In genomic region chr19:7098096-7098495, GRCh38 we compare ENCODE assay signal across 10 cellular contexts. TPM values are rescaled to one million over a fixed set of nuclear protein-coding genes. Genes with fewer than 3 reads are reported as not detected.
DNase-seq lines count a peak whose midpoint lies in the region; ATAC-seq, FAIRE-seq and TF ChIP-seq lines count a peak whose summit lies in the region.
"Had no signal": no experiment of that assay in that cellular context is flagged by ENCODE, and none has a peak within 500 bp of the region (broad histone marks: within the 10 kb centered on the region; RNA-seq: fewer than 3 reads in every experiment).

No MANE protein-coding gene starts in this region.

- SMC1A ChIA-PET in GM12878 (lab: Charles Lee; ENCODE audit: uncharacterized antibody, unreplicated experiment) = interaction anchor here (0.6 to 1.4 kb wide), 7 partner anchors 27 to 470 kb away, joined by 3 to 7 read pairs (median 3); no protein-coding TSS in a partner anchor

- DNase-seq in BJ (ENCODE audit: low read depth) (no peak), GM12878 (ENCODE audit: low read depth, low spot score) (no peak), naive B cell (no peak), left lung (no peak), A673 (ENCODE audit: low spot score) (no peak)
- DNase-seq in Jurkat, Clone E6-1 (ENCODE audit: low read depth, low spot score) = no peak
- no peak for DNase-seq in activated CD8-positive, alpha-beta memory T cell treated with anti-CD3 and anti-CD28 coated beads, Interleukin-2, amount 50 U/mL, for 4 hours
- DNase-seq: GF-D8 had no signal

- ATAC-seq in GM12878 (no peak), naive B cell (ENCODE audit: low read depth in 2 of 2) (no peak), left lung (no peak), HG03432 (IDR thresholded peaks at IDR 0.05; ENCODE audit: unreplicated experiment) (no peak)

- H3K36me3 Mint-ChIP-seq in naive B cell = peaks cover 8 to 10% of the 10 kb centered on the region in 2 donors

- no TSS peak for BruUV-seq in GM12878 (replicated peaks; lab: Mats Ljungman, UMichigan)
- no TSS peak for BruUV-seq in A673 (replicated peaks; lab: Mats Ljungman, UMichigan)

- H3K4me2 ChIP-seq in GM12878 (ENCODE audit: control insufficient read depth, insufficient read depth) = peak overlapping the region; percentile 81; the same call in 1 of the 2 replicates

- peak overlapping the region; percentile 91 to 99 (median 97) for H3K4me3 Mint-ChIP-seq in naive B cell

- no peaks in the 10 kb centered on the region for H3K79me2 ChIP-seq in GM12878 (ENCODE audit: control insufficient read depth, insufficient read depth, low read length)

- TF ChIP-seq CTCF in BJ (IDR thresholded peaks at IDR 0.05; ENCODE audit: insufficient read depth, low read depth, low read length) (no peak), GM12878 (IDR thresholded peaks at IDR 0.05 in 2 of 3, conservative IDR thresholded peaks at IDR 0.05 in 1 of 3; ENCODE audit: control insufficient read depth in 2 of 3, extremely low read depth in 1 of 3, insufficient read depth in 1 of 3, low read depth in 3 of 3, low read length in 3 of 3) (no peak), left lung (IDR thresholded peaks at IDR 0.05) (no peak), A673 (conservative IDR thresholded peaks at IDR 0.05; ENCODE audit: low read depth, low read length) (no peak)

- peaks cover 13 to 28% (median 20%) of the 10 kb centered on the region in 3 donors for H3K4me1 Mint-ChIP-seq in naive B cell

- H3K4me3 ChIP-seq in BJ (ENCODE audit: low read depth, low read length) (peak overlapping the region; percentile 91; the same call in 1 of the 2 replicates), GM12878 (peak overlapping the region; percentile 76), left lung (peak overlapping the region in 1 of 2 donors; percentile 61), A673 (ENCODE audit: low read depth, low read length, poor library complexity, severe bottlenecking) (no peak overlapping the region)
- H3K4me3 ChIP-seq in Jurkat, Clone E6-1 (ENCODE audit: low read length) = peak overlapping the region; percentile 76; the same call in 1 of the 2 replicates

- no peaks in the 10 kb centered on the region for H3K27me3 Mint-ChIP-seq in naive B cell

- no peak for TF ChIP-seq EP300 in GM12878 (IDR thresholded peaks at IDR 0.05; ENCODE audit: borderline replicate concordance in 1 of 2, control insufficient read depth in 1 of 2, low read depth in 2 of 2, low read length in 2 of 2)

- RAD21 ChIA-PET in GM12878 (lab: Charles Lee; ENCODE audit: unreplicated experiment) = interaction anchor here (2.3 kb wide), 1 partner anchor 242 kb away, joined by 21 read pairs; no protein-coding TSS in a partner anchor

- intact Hi-C loops in GM12878 (cut with micrococcal nuclease; ENCODE audit: unreplicated experiment) = loop anchor here (2.0 kb wide), 1 partner anchor 151 kb away; no protein-coding TSS in a partner anchor
- intact Hi-C loops in left lung (cut with DNase I) = no loop called here
- intact Hi-C loops in A673 (cut with micrococcal nuclease; ENCODE audit: unreplicated experiment) = no loop called here

- POLR2A ChIA-PET in BJ (lab: Charles Lee) (no interaction called here), GM12878 (lab: Charles Lee) (interaction anchor here (1.0 to 2.0 kb wide), 2 partner anchors 29 to 153 kb away, joined by 4 to 14 read pairs; partner anchors contain the start of gene ZNF557), A673 (lab: Charles Lee; ENCODE audit: low non-redundant PET) (no interaction called here)

- FAIRE-seq in GM12878 (lab: Jason Lieb, UNC) = no peak

- no peak overlapping the region; the same call in 1 of the 2 replicates for H3K9ac ChIP-seq in GM12878 (ENCODE audit: control insufficient read depth, insufficient read depth, low read length)

- peaks cover 4% of the 10 kb centered on the region; the same call in 2 of the 3 replicates for H3K9me3 ChIP-seq in GM12878 (replicated peaks; ENCODE audit: control insufficient read depth, insufficient read depth, low read length)
- peaks cover 0 to 47% of the 10 kb centered on the region in 2 donors for H3K9me3 ChIP-seq in left lung
- no peaks in the 10 kb centered on the region for H3K9me3 ChIP-seq in A673 (ENCODE audit: low read depth, low read length, poor library complexity, severe bottlenecking)

- H3K27ac ChIP-seq in GM12878 (ENCODE audit: control insufficient read depth, insufficient read depth) (no peak overlapping the region), left lung (peak overlapping the region in 1 of 2 donors; percentile 94), A673 (ENCODE audit: low read depth, low read length, poor library complexity, severe bottlenecking) (no peak overlapping the region)

- peaks cover 9 to 38% (median 30%) of the 10 kb centered on the region in 7 donors for H3K9me3 Mint-ChIP-seq in naive B cell

- peak overlapping the region in 5 of 6 donors; percentile 34 to 95 (median 92) for H3K27ac Mint-ChIP-seq in naive B cell

- WGBS in GM12878 (ENCODE audit: insufficient coverage, insufficient replicate concordance, low lambda C conversion rate, missing lambda C conversion rate) = 97% methylated on average over 3 of the region's 3 CpGs

- TF ChIP-seq POLR2A in GM12878 (IDR thresholded peaks at IDR 0.05; ENCODE audit: low read depth, low read length) = no peak

- H3K27me3 ChIP-seq in BJ (ENCODE audit: control insufficient read depth, insufficient read depth, low read length) = no peaks in the 10 kb centered on the region
- no peaks in the 10 kb centered on the region for H3K27me3 ChIP-seq in GM12878 (replicated peaks in 1 of 2; ENCODE audit: control insufficient read depth in 2 of 2, insufficient read depth in 2 of 2, low read length in 1 of 2)
- no peaks in the 10 kb centered on the region for H3K27me3 ChIP-seq in left lung
- no peaks in the 10 kb centered on the region for H3K27me3 ChIP-seq in A673 (replicated peaks; ENCODE audit: insufficient read depth, low read depth, low read length, poor library complexity)

- H3K36me3 ChIP-seq in BJ (ENCODE audit: control insufficient read depth, insufficient read depth, low read length) = no peaks in the 10 kb centered on the region
- no peaks in the 10 kb centered on the region for H3K36me3 ChIP-seq in GM12878 (ENCODE audit: control insufficient read depth in 2 of 2, insufficient read depth in 2 of 2, low read length in 1 of 2)
- H3K36me3 ChIP-seq in left lung = no peaks in the 10 kb centered on the region
- H3K36me3 ChIP-seq in A673 (ENCODE audit: insufficient read depth, low read length, poor library complexity, severe bottlenecking) = no peaks in the 10 kb centered on the region

- no peak for TF ChIP-seq RAD21 in GM12878 (IDR thresholded peaks at IDR 0.05; ENCODE audit: insufficient read depth, low read depth, low read length)

- no peaks in the 10 kb centered on the region for H4K20me1 ChIP-seq in GM12878 (ENCODE audit: control insufficient read depth, insufficient read depth)

- peak overlapping the region; percentile 85 for H2AFZ ChIP-seq in GM12878 (ENCODE audit: control insufficient read depth, low read depth, low read length)

- CTCF ChIA-PET in BJ (lab: Yijun Ruan, JAX) = interaction anchor here (0.7 kb wide), 1 partner anchor 232 kb away, joined by 3 read pairs; no protein-coding TSS in a partner anchor
- CTCF ChIA-PET in GM12878 (lab: Yijun Ruan, JAX) = no interaction called here
- CTCF ChIA-PET in A673 (lab: Charles Lee) = no interaction called here

- in situ Hi-C loops in GM12878 (cut with MboI) = no loop called here

- H3K4me1 ChIP-seq in GM12878 (ENCODE audit: control insufficient read depth, insufficient read depth, low read length) = peaks cover 4% of the 10 kb centered on the region; the same call in 1 of the 2 replicates
- peaks cover 0 to 11% of the 10 kb centered on the region in 2 donors for H3K4me1 ChIP-seq in left lung
- peaks cover 3% of the 10 kb centered on the region for H3K4me1 ChIP-seq in A673 (ENCODE audit: insufficient read depth, low read length, poor library complexity, severe bottlenecking)

RNA-seq across cellular contexts. Expression of gene ZNF557, which starts 28.6 kb away (rescaled TPM):
- polyA plus RNA-seq in BJ (2011; rRNA removed) (3.1 and 3.8 TPM in 2 replicates), GM12878 (2011; rRNA removed) (10.4 and 11.8 TPM in 2 replicates), GM12878 (2014; fragmentation: Illumina TruSeq; extraction: Trizol) (4.8 and 5.0 TPM in 2 replicates), GM12878 (2014; fragmentation: Nextera tagmentation; extraction: Ambion mirVana) (1 to 10 TPM; 5.0 to 5.5 TPM), GM12878 (2014; rRNA removed) (3.8 and 3.9 TPM in 2 replicates), GM12878 (2016; fragmentation: Nextera tagmentation; extraction: Ambion mirVana) (1 to 10 TPM; 8.1 to 10.0 TPM), naive B cell (ENCODE audit: low read depth in 6 of 6) (10 to 100 TPM in 1 of 6 donors, 1 to 10 TPM in 4, under 1 TPM in 1; 0.68 to 15.5 (median 5.0) TPM)
- 16.3 and 20.3 TPM in 2 replicates for polyA minus RNA-seq in BJ (2011; rRNA and poly(A)+ RNA removed)
- polyA plus RNA-seq in Jurkat, Clone E6-1 (2012; ENCODE audit: insufficient read depth, insufficient read length) = 4.9 TPM
- 34.6 and 36.2 TPM in 2 replicates for total RNA-seq in GM12878 (2013; cell fraction: nucleolus; rRNA removed)
- total RNA-seq in GM12878 (2014; rRNA removed) (11.0 and 12.4 TPM in 2 replicates), GM12878 (2014; rRNA removed; fragmentation: Illumina TruSeq; extraction: Trizol) (10.9 and 11.4 TPM in 2 replicates), GM12878 (2021) (10.7 and 12.1 TPM in 2 replicates), left lung (10 to 100 TPM in 1 of 2 donors, 1 to 10 TPM in 1; 7.8 to 10.5 TPM), A673 (2021) (12.5 and 14.1 TPM in 2 replicates)
- polyA plus RNA-seq in GM12878 (2011; ENCODE audit: low read depth) = 2.2 TPM
- polyA plus RNA-seq in GM12878 (2011; cell fraction: cytosol; rRNA removed) = 7.2 and 7.4 TPM in 2 replicates
- 9.0 and 10.2 TPM in 2 replicates for polyA plus RNA-seq in GM12878 (2011; cell fraction: nucleus; rRNA removed)
- polyA plus RNA-seq in GM12878 (2012) = 3.2 and 3.9 TPM in 2 replicates
- 24.1 and 29.0 TPM in 2 replicates for polyA minus RNA-seq in GM12878 (2011; rRNA and poly(A)+ RNA removed)
- polyA minus RNA-seq in GM12878 (2011; cell fraction: cytosol; rRNA and poly(A)+ RNA removed) = 8.4 and 9.5 TPM in 2 replicates
- polyA minus RNA-seq in GM12878 (2011; cell fraction: nucleus; rRNA and poly(A)+ RNA removed) = 10.5 and 17.7 TPM in 2 replicates

RNA-seq across cellular contexts. Expression of gene MBD3L3, which starts 39.6 kb away (rescaled TPM):
- polyA plus RNA-seq in BJ (2011; rRNA removed) (not detected in 2 replicates), GM12878 (2011; rRNA removed) (not detected in 2 replicates), GM12878 (2014; fragmentation: Illumina TruSeq; extraction: Trizol) (not detected in 2 replicates), GM12878 (2014; fragmentation: Nextera tagmentation; extraction: Ambion mirVana) (not detected), GM12878 (2014; rRNA removed) (not detected in 2 replicates), GM12878 (2016; fragmentation: Nextera tagmentation; extraction: Ambion mirVana) (not detected), naive B cell (ENCODE audit: low read depth in 6 of 6) (not detected)
- not detected in 2 replicates for polyA minus RNA-seq in BJ (2011; rRNA and poly(A)+ RNA removed)
- not detected for polyA plus RNA-seq in Jurkat, Clone E6-1 (2012; ENCODE audit: insufficient read depth, insufficient read length)
- total RNA-seq in GM12878 (2013; cell fraction: nucleolus; rRNA removed) = not detected in 2 replicates
- total RNA-seq in GM12878 (2014; rRNA removed) (not detected in 2 replicates), GM12878 (2014; rRNA removed; fragmentation: Illumina TruSeq; extraction: Trizol) (not detected in 2 replicates), GM12878 (2021) (not detected in 2 replicates), left lung (not detected), A673 (2021) (6.1 and 9.0 TPM in 2 replicates)
- polyA plus RNA-seq in GM12878 (2011; ENCODE audit: low read depth) = not detected
- not detected in 2 replicates for polyA plus RNA-seq in GM12878 (2011; cell fraction: cytosol; rRNA removed)
- polyA plus RNA-seq in GM12878 (2011; cell fraction: nucleus; rRNA removed) = not detected in 2 replicates
- polyA plus RNA-seq in GM12878 (2012) = not detected in 2 replicates
- polyA minus RNA-seq in GM12878 (2011; rRNA and poly(A)+ RNA removed) = not detected in 2 replicates
- not detected in 2 replicates for polyA minus RNA-seq in GM12878 (2011; cell fraction: cytosol; rRNA and poly(A)+ RNA removed)
- polyA minus RNA-seq in GM12878 (2011; cell fraction: nucleus; rRNA and poly(A)+ RNA removed) = not detected in 2 replicates
- total RNA-seq: myocyte had no signal

RNA-seq across cellular contexts. Expression of gene MBD3L2, which starts 49.0 kb away (rescaled TPM):
- not detected in 2 replicates for polyA plus RNA-seq in BJ (2011; rRNA removed)
- polyA minus RNA-seq in BJ (2011; rRNA and poly(A)+ RNA removed) = not detected in 2 replicates
- not detected for polyA plus RNA-seq in Jurkat, Clone E6-1 (2012; ENCODE audit: insufficient read depth, insufficient read length)
- not detected in 2 replicates for total RNA-seq in GM12878 (2013; cell fraction: nucleolus; rRNA removed)
- not detected in 2 replicates for total RNA-seq in GM12878 (2014; rRNA removed)
- not detected in 2 replicates for total RNA-seq in GM12878 (2014; rRNA removed; fragmentation: Illumina TruSeq; extraction: Trizol)
- not detected in 2 replicates for total RNA-seq in GM12878 (2021)
- not detected for polyA plus RNA-seq in GM12878 (2011; ENCODE audit: low read depth)
- not detected in 2 replicates for polyA plus RNA-seq in GM12878 (2011; rRNA removed)
- not detected in 2 replicates for polyA plus RNA-seq in GM12878 (2011; cell fraction: cytosol; rRNA removed)
- polyA plus RNA-seq in GM12878 (2011; cell fraction: nucleus; rRNA removed) = not detected in 2 replicates
- polyA plus RNA-seq in GM12878 (2012) = not detected in 2 replicates
- not detected in 2 replicates for polyA plus RNA-seq in GM12878 (2014; fragmentation: Illumina TruSeq; extraction: Trizol)
- polyA plus RNA-seq in GM12878 (2014; fragmentation: Nextera tagmentation; extraction: Ambion mirVana) = not detected
- not detected in 2 replicates for polyA plus RNA-seq in GM12878 (2014; rRNA removed)
- not detected for polyA plus RNA-seq in GM12878 (2016; fragmentation: Nextera tagmentation; extraction: Ambion mirVana)
- not detected in 2 replicates for polyA minus RNA-seq in GM12878 (2011; rRNA and poly(A)+ RNA removed)
- not detected in 2 replicates for polyA minus RNA-seq in GM12878 (2011; cell fraction: cytosol; rRNA and poly(A)+ RNA removed)
- not detected in 2 replicates for polyA minus RNA-seq in GM12878 (2011; cell fraction: nucleus; rRNA and poly(A)+ RNA removed)
- not detected for polyA plus RNA-seq in naive B cell (ENCODE audit: low read depth in 6 of 6)
- not detected for total RNA-seq in left lung
- total RNA-seq in A673 (2021) = 1.0 TPM in 1 of 2 replicates, not detected in the other
- total RNA-seq: myocyte had no signal

RNA-seq across cellular contexts. Expression of gene MBD3L4, which starts 58.1 kb away (rescaled TPM):
- not detected in 2 replicates for polyA plus RNA-seq in BJ (2011; rRNA removed)
- polyA minus RNA-seq in BJ (2011; rRNA and poly(A)+ RNA removed) = not detected in 2 replicates
- not detected for polyA plus RNA-seq in Jurkat, Clone E6-1 (2012; ENCODE audit: insufficient read depth, insufficient read length)
- total RNA-seq in GM12878 (2013; cell fraction: nucleolus; rRNA removed) = not detected in 2 replicates
- not detected in 2 replicates for total RNA-seq in GM12878 (2014; rRNA removed)
- total RNA-seq in GM12878 (2014; rRNA removed; fragmentation: Illumina TruSeq; extraction: Trizol) = not detected in 2 replicates
- not detected in 2 replicates for total RNA-seq in GM12878 (2021)
- not detected for polyA plus RNA-seq in GM12878 (2011; ENCODE audit: low read depth)
- polyA plus RNA-seq in GM12878 (2011; rRNA removed) = not detected in 2 replicates
- not detected in 2 replicates for polyA plus RNA-seq in GM12878 (2011; cell fraction: cytosol; rRNA removed)
- polyA plus RNA-seq in GM12878 (2011; cell fraction: nucleus; rRNA removed) = not detected in 2 replicates
- polyA plus RNA-seq in GM12878 (2012) = not detected in 2 replicates
- polyA plus RNA-seq in GM12878 (2014; fragmentation: Illumina TruSeq; extraction: Trizol) = not detected in 2 replicates
- polyA plus RNA-seq in GM12878 (2014; fragmentation: Nextera tagmentation; extraction: Ambion mirVana) = not detected
- not detected in 2 replicates for polyA plus RNA-seq in GM12878 (2014; rRNA removed)
- polyA plus RNA-seq in GM12878 (2016; fragmentation: Nextera tagmentation; extraction: Ambion mirVana) = not detected
- not detected in 2 replicates for polyA minus RNA-seq in GM12878 (2011; rRNA and poly(A)+ RNA removed)
- not detected in 2 replicates for polyA minus RNA-seq in GM12878 (2011; cell fraction: cytosol; rRNA and poly(A)+ RNA removed)
- polyA minus RNA-seq in GM12878 (2011; cell fraction: nucleus; rRNA and poly(A)+ RNA removed) = not detected in 2 replicates
- not detected for polyA plus RNA-seq in naive B cell (ENCODE audit: low read depth in 6 of 6)
- total RNA-seq in left lung = not detected
- not detected in 2 replicates for total RNA-seq in A673 (2021)
- total RNA-seq: myocyte had no signal
